In the genomic region with DNA sequence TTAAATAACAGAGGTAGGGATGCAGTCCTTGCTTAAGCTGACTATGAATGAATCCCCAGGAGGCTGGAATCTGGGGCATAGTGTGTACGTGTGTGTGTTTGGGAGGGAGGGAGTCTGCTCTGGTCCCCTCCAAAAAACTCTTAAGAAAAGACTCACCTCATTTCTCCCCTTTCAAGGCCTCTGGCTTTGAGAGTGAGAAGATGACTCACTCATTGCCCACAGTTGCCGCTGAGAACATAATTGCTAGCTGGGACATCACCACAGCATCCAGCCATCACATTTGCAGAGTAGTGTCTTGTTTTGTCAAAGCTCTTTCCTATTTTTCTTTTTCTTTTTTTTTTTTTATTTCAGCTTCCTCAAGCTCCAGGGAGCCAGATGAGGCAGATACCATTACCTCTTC, we compare ENCODE assay signal across 8 cellular contexts.
DNase-seq lines count a peak whose midpoint lies in the region; ATAC-seq and TF ChIP-seq lines count a peak whose summit lies in the region.

No MANE protein-coding gene starts in this region.

- no peaks in the 10 kb centered on the region for H3K4me1 ChIP-seq in ovary (ENCODE audit: insufficient read depth)

- H3K4me3 ChIP-seq in ovary, result no peak overlapping the region

- no peaks in the 10 kb centered on the region for H3K36me3 ChIP-seq in ovary

- peak in 2 of 3 donors; percentile 22 to 49 for DNase-seq in stimulated activated CD4-positive, alpha-beta T cell treated with anti-CD3 and anti-CD28 coated beads, Interleukin-12 subunit alpha, Interleukin-12 subunit beta, amount 100 ng/mL, for 48 hours (ENCODE audit: low read depth in 2 of 3, low spot score in 1 of 3)
- DNase-seq in stimulated activated CD4-positive, alpha-beta T cell treated with anti-CD3 and anti-CD28 coated beads, Interleukin-12 subunit alpha, Interleukin-12 subunit beta, amount 100 ng/mL, for 4 hours, result no peak
- DNase-seq in activated CD4-positive, alpha-beta T cell treated with anti-CD3 and anti-CD28 coated beads for 36 hours, result peak; percentile 70
- DNase-seq in dermis blood vessel endothelial cell (peak; percentile 61), ovary (peak in 2 of 5 donors; percentile 26 to 47), NCI-H2107 (lab: John Stamatoyannopoulos, UW) (no peak), NCI-H748 treated with DMSO at 0.1 percent for 48 hours (lab: John Stamatoyannopoulos, UW) (no peak)

- WGBS in ovary, 3 donors, result 30 to 44% (median 42%) methylated on average over 2 of the region's 2 CpGs

- no peak for TF ChIP-seq POLR2A in ovary (IDR thresholded peaks at IDR 0.05)

- H3K36me3 Mint-ChIP-seq in activated CD4-positive, alpha-beta T cell treated with anti-CD3 and anti-CD28 coated beads for 36 hours (ENCODE audit: low read depth), result no peaks in the 10 kb centered on the region

- peak; percentile 54 for ATAC-seq in HG03520 (IDR thresholded peaks at IDR 0.05; ENCODE audit: unreplicated experiment)
- ATAC-seq in activated CD4-positive, alpha-beta T cell treated with anti-CD3 and anti-CD28 coated beads for 36 hours, result peak; percentile 61

- peak overlapping the region; percentile 47 for H3K4me3 Mint-ChIP-seq in activated CD4-positive, alpha-beta T cell treated with anti-CD3 and anti-CD28 coated beads for 36 hours

- CTCF ChIA-PET in activated CD4-positive, alpha-beta T cell treated with anti-CD3 and anti-CD28 coated beads for 36 hours (lab: Charles Lee), result interaction anchor here (0.6 to 2.2 kb wide), 17 partner anchors 11 to 450 kb away, joined by 3 to 13 read pairs (median 4); no protein-coding TSS in a partner anchor

- peaks cover 63% of the 10 kb centered on the region for H3K4me1 Mint-ChIP-seq in activated CD4-positive, alpha-beta T cell treated with anti-CD3 and anti-CD28 coated beads for 36 hours

- no peaks in the 10 kb centered on the region for H3K27me3 ChIP-seq in ovary

- POLR2A ChIA-PET in activated CD4-positive, alpha-beta T cell treated with anti-CD3 and anti-CD28 coated beads for 36 hours (lab: Charles Lee), result interaction anchor here (0.6 to 1.8 kb wide), 8 partner anchors 11 to 127 kb away, joined by 3 to 9 read pairs (median 6); a partner anchor contains a TSS

- H3K27ac ChIP-seq in ovary, result peak overlapping the region; percentile 20 to 51

- no peaks in the 10 kb centered on the region for H3K9me3 Mint-ChIP-seq in activated CD4-positive, alpha-beta T cell treated with anti-CD3 and anti-CD28 coated beads for 36 hours (ENCODE audit: low read depth)

- H3K27me3 Mint-ChIP-seq in activated CD4-positive, alpha-beta T cell treated with anti-CD3 and anti-CD28 coated beads for 36 hours, result no peaks in the 10 kb centered on the region

- H3K9me3 ChIP-seq in ovary, result no peaks in the 10 kb centered on the region

- peak overlapping the region; percentile 94 for H3K27ac Mint-ChIP-seq in activated CD4-positive, alpha-beta T cell treated with anti-CD3 and anti-CD28 coated beads for 36 hours

- TF ChIP-seq EP300 in ovary (IDR thresholded peaks at IDR 0.05), result no peak

- intact Hi-C loops in activated CD4-positive, alpha-beta T cell treated with anti-CD3 and anti-CD28 coated beads for 36 hours (cut with DNase I, micrococcal nuclease), result loop anchor here (1.0 to 10.0 kb wide), 5 partner anchors 11 to 449 kb away; a partner anchor contains a TSS
- intact Hi-C loops in ovary (cut with DNase I), result loop anchor here in 1 of 4 donors (10.0 kb wide), 1 partner anchor 109 kb away; no protein-coding TSS in a partner anchor

- no peak for TF ChIP-seq CTCF in ovary (IDR thresholded peaks at IDR 0.05)

Comparison
In these comparisons a context has a peak if more than half of its experiments do, and no peak if none do; other contexts are left out.
1. DNase-seq: peak in stimulated activated CD4-positive, alpha-beta T cell treated with anti-CD3 and anti-CD28 coated beads, Interleukin-12 subunit alpha, Interleukin-12 subunit beta, amount 100 ng/mL, for 48 hours (2 of 3), activated CD4-positive, alpha-beta T cell treated with anti-CD3 and anti-CD28 coated beads for 36 hours (single experiment) and dermis blood vessel endothelial cell (single experiment); none in stimulated activated CD4-positive, alpha-beta T cell treated with anti-CD3 and anti-CD28 coated beads, Interleukin-12 subunit alpha, Interleukin-12 subunit beta, amount 100 ng/mL, for 4 hours (single experiment), NCI-H2107 (single experiment) and NCI-H748 treated with DMSO at 0.1 percent for 48 hours (single experiment).